In genomic region chr2:204945376-204945775, GRCh38 we compare ENCODE assay signal across 27 cellular contexts.
"Had no signal": no experiment of that assay in that cellular context is flagged by ENCODE, and none has a peak within 500 bp of the region (broad histone marks: within the 10 kb centered on the region; RNA-seq: fewer than 3 reads in every experiment).

No MANE protein-coding gene starts in this region.

- H3K4me3 ChIP-seq: dorsolateral prefrontal cortex, gastrocnemius medialis, left lung, mucosa of descending colon, neural progenitor cell, right atrium auricular region, smooth muscle cell, stomach, thyroid gland had no signal

- H3K27me3 Mint-ChIP-seq: naive B cell, progenitor cell of endocrine pancreas, type B pancreatic cell had no signal

- H3K4me1 ChIP-seq: left lung, neural progenitor cell, parathyroid adenoma, right atrium auricular region had no signal

- H3K4me3 Mint-ChIP-seq: mesothelial cell of epicardium, naive B cell, nephron, neural progenitor cell, type B pancreatic cell had no signal

- H3K27ac Mint-ChIP-seq: mesothelial cell of epicardium, naive B cell, neural progenitor cell, progenitor cell of endocrine pancreas, type B pancreatic cell had no signal

- H3K36me3 Mint-ChIP-seq: naive B cell, neural progenitor cell had no signal

- H3K27me3 ChIP-seq: dorsolateral prefrontal cortex, gastrocnemius medialis, left lung, neural progenitor cell, right atrium auricular region, stomach, thyroid gland had no signal

- H3K4me1 Mint-ChIP-seq: naive B cell had no signal

- H3K9me3 ChIP-seq: thyroid gland had no signal

- ATAC-seq: gastrocnemius medialis, left cardiac atrium, mucosa of descending colon, sciatic nerve had no signal

- H3K36me3 ChIP-seq: gastrocnemius medialis, left lung, neural progenitor cell, right atrium auricular region, stomach, thyroid gland had no signal

- H3K27ac ChIP-seq: dorsolateral prefrontal cortex, gastrocnemius medialis, left lung, neural progenitor cell, parathyroid adenoma, right atrium auricular region, stomach, thyroid gland had no signal

- DNase-seq: dorsolateral prefrontal cortex; effector CD4-positive, alpha-beta T cell; foreskin fibroblast; gastrocnemius medialis; head of caudate nucleus; kidney; left cardiac atrium; left lung; mesenchymal stem cell; mucosa of descending colon; naive B cell; stimulated activated CD4-positive, alpha-beta T cell treated with anti-CD3 and anti-CD28 coated beads, Interleukin-12 subunit alpha, Interleukin-12 subunit beta, amount 100 ng/mL, for 4 hours; stimulated activated CD4-positive, alpha-beta T cell treated with anti-CD3 and anti-CD28 coated beads, Interleukin-1b, Interleukin-23, amount 100 ng/mL, for 48 hours; stimulated activated CD4-positive, alpha-beta T cell treated with anti-CD3 and anti-CD28 coated beads, Interleukin-4, amount 100 ng/mL, for 1 hour; stimulated activated CD8-positive, alpha-beta memory T cell treated with anti-CD3 and anti-CD28 coated beads, Interleukin-4, amount 100 ng/mL, for 48 hours; stimulated activated naive CD4-positive, alpha-beta T cell treated with Interleukin-2 at 50 U/mL for 16 hours; stomach; thyroid gland had no signal
